ENCODE assay signal across 8 cellular contexts in genomic region chr20:49813305-49813974, GRCh38. TPM values are rescaled to one million over a fixed set of nuclear protein-coding genes. Genes with fewer than 3 reads are reported as not detected.
A peak's percentile ranks its signal among the peaks of the same experiment; 100 is the strongest.
DNase-seq lines count a peak whose midpoint lies in the region; ATAC-seq and TF ChIP-seq lines count a peak whose summit lies in the region.

No MANE protein-coding gene starts in this region.

- intact Hi-C loops in heart right ventricle (cut with DNase I) = loop anchor here in 6 of 10 donors (2.0 to 10.0 kb wide), 6 partner anchors 23 to 203 kb away; partner anchors contain the start of gene B4GALT5 (in 6 of the 6)
- intact Hi-C loops in cardiac septum (cut with DNase I) = no loop called here
- intact Hi-C loops in lower lobe of right lung (cut with DNase I) = no loop called here

- 8 to 13% methylated on average over 11 of the region's 11 CpGs for WGBS in heart right ventricle, 2 donors
- WGBS in urinary bladder = 13% methylated on average over 11 of the region's 11 CpGs

- peaks cover 0 to 38% (median 17%) of the 10 kb centered on the region in 9 donors for H3K36me3 ChIP-seq in heart right ventricle
- H3K36me3 ChIP-seq in lower lobe of right lung = peaks cover 34% of the 10 kb centered on the region
- H3K36me3 ChIP-seq in urinary bladder (ENCODE audit: insufficient read depth) = peaks cover 5% of the 10 kb centered on the region

- in situ Hi-C loops in astrocyte of the spinal cord (cut with HindIII; ENCODE audit: low sequenced_read_pairs) = no loop called here
- in situ Hi-C loops in GM13977 (cut with MboI; ENCODE audit: low pct_unique_long_range_greater_than_20kb, low sequenced_read_pairs, unreplicated experiment) = no loop called here

- H3K4me3 ChIP-seq in heart right ventricle (peak overlapping the region; percentile 62 to 97 (median 86)), astrocyte of the spinal cord (ENCODE audit: low read depth, low read length) (peak overlapping the region; percentile 87), lower lobe of right lung (peak overlapping the region; percentile 87), urinary bladder (ENCODE audit: low read depth, low read length) (peak overlapping the region; percentile 87)

- DNase-seq in heart right ventricle (no peak), cardiac septum (ENCODE audit: low spot score) (no peak), astrocyte of the spinal cord (ENCODE audit: low read depth, low spot score) (no peak), lower lobe of right lung (no peak), GM13977 (ENCODE audit: low spot score) (no peak)
- no peak for DNase-seq in activated CD4-positive, alpha-beta T cell treated with anti-CD3 and anti-CD28 coated beads for 4 hours

- H3K27ac ChIP-seq in heart right ventricle = peak overlapping the region; percentile 67 to 98 (median 96)
- H3K27ac ChIP-seq in lower lobe of right lung = peak overlapping the region; percentile 95
- peak overlapping the region; percentile 94 for H3K27ac ChIP-seq in urinary bladder (ENCODE audit: low read depth)

- no peak for ATAC-seq in heart right ventricle
- ATAC-seq in lower lobe of right lung = no peak
- no peak for ATAC-seq in HG02970 (IDR thresholded peaks at IDR 0.05; ENCODE audit: low FRiP score, unreplicated experiment)

- no peak for TF ChIP-seq CTCF in heart right ventricle (IDR thresholded peaks at IDR 0.05)
- no peak for TF ChIP-seq CTCF in astrocyte of the spinal cord (IDR thresholded peaks at IDR 0.05; ENCODE audit: low read depth, low read length)
- TF ChIP-seq CTCF in lower lobe of right lung (IDR thresholded peaks at IDR 0.05) = no peak
- no peak for TF ChIP-seq CTCF in GM13977 (IDR thresholded peaks at IDR 0.05; ENCODE audit: extremely low read depth, insufficient read depth, missing control alignments)

- H3K4me1 ChIP-seq in heart right ventricle (peaks cover 0 to 37% (median 18%) of the 10 kb centered on the region in 9 donors), lower lobe of right lung (peaks cover 25% of the 10 kb centered on the region), urinary bladder (ENCODE audit: insufficient read depth) (peaks cover 2% of the 10 kb centered on the region)

- H3K9me3 ChIP-seq in heart right ventricle (no peaks in the 10 kb centered on the region), lower lobe of right lung (no peaks in the 10 kb centered on the region)

- H3K27me3 ChIP-seq in heart right ventricle (no peaks in the 10 kb centered on the region), lower lobe of right lung (ENCODE audit: low read depth) (no peaks in the 10 kb centered on the region)

RNA-seq across cellular contexts. Expression of gene SLC9A8, which starts 0.8 kb away (rescaled TPM):
- total RNA-seq in heart right ventricle = 1 to 10 TPM; 5.5 to 8.7 (median 6.9) TPM
- 1 to 10 TPM; 3.3 to 7.4 TPM for polyA plus RNA-seq in heart right ventricle
- 7.2 TPM for total RNA-seq in cardiac septum
- 17.7 TPM for total RNA-seq in lower lobe of right lung
- 7.6 TPM for total RNA-seq in urinary bladder
- polyA plus RNA-seq in urinary bladder = 9.7 TPM

Comparison
In these comparisons a context has a peak if more than half of its experiments do, and no peak if none do; other contexts are left out.
1. intact Hi-C loops: an anchor here in heart right ventricle (2.0 to 10.0 kb wide); none called in cardiac septum and lower lobe of right lung.